In the genomic region with DNA sequence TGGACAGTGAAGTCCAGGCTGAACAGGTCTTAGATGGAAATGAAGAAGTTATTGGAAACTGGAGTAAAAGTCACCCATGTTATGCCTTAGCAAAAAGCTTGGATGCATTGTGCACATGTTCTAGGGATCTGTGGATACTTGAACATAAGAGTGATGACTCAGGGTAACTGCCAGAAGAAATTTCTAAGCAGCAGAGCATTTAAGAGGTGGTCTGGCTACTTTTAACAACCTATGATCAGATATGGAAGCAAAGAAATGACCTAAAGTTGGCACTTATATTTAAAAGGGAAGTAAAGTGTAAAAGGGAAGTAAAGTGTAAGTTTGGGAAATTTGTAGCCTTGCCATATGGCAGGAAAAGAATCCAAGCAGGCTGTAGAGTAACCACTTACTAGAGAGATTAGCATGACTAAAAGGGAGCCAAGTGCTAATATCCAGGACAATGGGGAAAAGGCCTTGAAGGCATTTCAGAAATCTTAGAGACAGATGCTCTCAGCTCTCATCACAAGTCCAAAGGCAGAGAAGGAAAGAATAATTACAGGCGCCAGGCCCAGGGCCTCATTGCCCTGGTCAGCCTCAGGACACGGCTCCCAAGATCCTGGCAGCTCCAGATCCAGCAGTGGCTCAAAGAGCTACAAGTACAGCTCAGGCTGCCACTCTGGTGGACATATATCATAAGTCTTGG, we compare ENCODE assay signal across 1 cellular context.
TF ChIP-seq lines count a peak whose summit lies in the region.

No MANE protein-coding gene starts in this region.

TF ChIP-seq in H1, 55 proteins besides CTCF, POLR2A, EP300 and RAD21:
- TF ChIP-seq TEAD4 (IDR thresholded peaks at IDR 0.05; ENCODE audit: low read depth, low read length) (peak; percentile 56; the same call in 1 of the 2 replicates), SRF (IDR thresholded peaks at IDR 0.05; ENCODE audit: low read depth, low read length) (no peak), SP1 (IDR thresholded peaks at IDR 0.05; ENCODE audit: low read depth, low read length) (0 out of 2 replicates have a peak, but pooled peaks have one; percentile 26), CTBP2 (IDR thresholded peaks at IDR 0.05; ENCODE audit: borderline replicate concordance, insufficient read depth, insufficient read length, low read length) (peak; percentile 40), CHD2 (IDR thresholded peaks at IDR 0.05; ENCODE audit: low read length) (0 out of 2 replicates have a peak, but pooled peaks have one; percentile 31), JUND (IDR thresholded peaks at IDR 0.05; ENCODE audit: low read length) (no peak), POU5F1 (IDR thresholded peaks at IDR 0.05; ENCODE audit: low read depth, low read length) (0 out of 2 replicates have a peak, but pooled peaks have one; percentile 36), NANOG (IDR thresholded peaks at IDR 0.05; ENCODE audit: insufficient read depth, low read depth, low read length, poor library complexity, severe bottlenecking) (peak; percentile 80), MAFK (IDR thresholded peaks at IDR 0.05; ENCODE audit: low read depth, low read length) (peak; percentile 36; the same call in 1 of the 2 replicates), TCF12 (IDR thresholded peaks at IDR 0.05; ENCODE audit: low read depth, low read length) (0 out of 2 replicates have a peak, but pooled peaks have one; percentile 70)
- TF ChIP-seq, protein P1, sequence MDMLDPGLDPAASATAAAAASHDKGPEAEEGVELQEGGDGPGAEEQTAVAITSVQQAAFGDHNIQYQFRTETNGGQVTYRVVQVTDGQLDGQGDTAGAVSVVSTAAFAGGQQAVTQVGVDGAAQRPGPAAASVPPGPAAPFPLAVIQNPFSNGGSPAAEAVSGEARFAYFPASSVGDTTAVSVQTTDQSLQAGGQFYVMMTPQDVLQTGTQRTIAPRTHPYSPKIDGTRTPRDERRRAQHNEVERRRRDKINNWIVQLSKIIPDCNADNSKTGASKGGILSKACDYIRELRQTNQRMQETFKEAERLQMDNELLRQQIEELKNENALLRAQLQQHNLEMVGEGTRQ (IDR thresholded peaks at IDR 0.05; ENCODE audit: low read length) = no peak
- TF ChIP-seq, protein P2, sequence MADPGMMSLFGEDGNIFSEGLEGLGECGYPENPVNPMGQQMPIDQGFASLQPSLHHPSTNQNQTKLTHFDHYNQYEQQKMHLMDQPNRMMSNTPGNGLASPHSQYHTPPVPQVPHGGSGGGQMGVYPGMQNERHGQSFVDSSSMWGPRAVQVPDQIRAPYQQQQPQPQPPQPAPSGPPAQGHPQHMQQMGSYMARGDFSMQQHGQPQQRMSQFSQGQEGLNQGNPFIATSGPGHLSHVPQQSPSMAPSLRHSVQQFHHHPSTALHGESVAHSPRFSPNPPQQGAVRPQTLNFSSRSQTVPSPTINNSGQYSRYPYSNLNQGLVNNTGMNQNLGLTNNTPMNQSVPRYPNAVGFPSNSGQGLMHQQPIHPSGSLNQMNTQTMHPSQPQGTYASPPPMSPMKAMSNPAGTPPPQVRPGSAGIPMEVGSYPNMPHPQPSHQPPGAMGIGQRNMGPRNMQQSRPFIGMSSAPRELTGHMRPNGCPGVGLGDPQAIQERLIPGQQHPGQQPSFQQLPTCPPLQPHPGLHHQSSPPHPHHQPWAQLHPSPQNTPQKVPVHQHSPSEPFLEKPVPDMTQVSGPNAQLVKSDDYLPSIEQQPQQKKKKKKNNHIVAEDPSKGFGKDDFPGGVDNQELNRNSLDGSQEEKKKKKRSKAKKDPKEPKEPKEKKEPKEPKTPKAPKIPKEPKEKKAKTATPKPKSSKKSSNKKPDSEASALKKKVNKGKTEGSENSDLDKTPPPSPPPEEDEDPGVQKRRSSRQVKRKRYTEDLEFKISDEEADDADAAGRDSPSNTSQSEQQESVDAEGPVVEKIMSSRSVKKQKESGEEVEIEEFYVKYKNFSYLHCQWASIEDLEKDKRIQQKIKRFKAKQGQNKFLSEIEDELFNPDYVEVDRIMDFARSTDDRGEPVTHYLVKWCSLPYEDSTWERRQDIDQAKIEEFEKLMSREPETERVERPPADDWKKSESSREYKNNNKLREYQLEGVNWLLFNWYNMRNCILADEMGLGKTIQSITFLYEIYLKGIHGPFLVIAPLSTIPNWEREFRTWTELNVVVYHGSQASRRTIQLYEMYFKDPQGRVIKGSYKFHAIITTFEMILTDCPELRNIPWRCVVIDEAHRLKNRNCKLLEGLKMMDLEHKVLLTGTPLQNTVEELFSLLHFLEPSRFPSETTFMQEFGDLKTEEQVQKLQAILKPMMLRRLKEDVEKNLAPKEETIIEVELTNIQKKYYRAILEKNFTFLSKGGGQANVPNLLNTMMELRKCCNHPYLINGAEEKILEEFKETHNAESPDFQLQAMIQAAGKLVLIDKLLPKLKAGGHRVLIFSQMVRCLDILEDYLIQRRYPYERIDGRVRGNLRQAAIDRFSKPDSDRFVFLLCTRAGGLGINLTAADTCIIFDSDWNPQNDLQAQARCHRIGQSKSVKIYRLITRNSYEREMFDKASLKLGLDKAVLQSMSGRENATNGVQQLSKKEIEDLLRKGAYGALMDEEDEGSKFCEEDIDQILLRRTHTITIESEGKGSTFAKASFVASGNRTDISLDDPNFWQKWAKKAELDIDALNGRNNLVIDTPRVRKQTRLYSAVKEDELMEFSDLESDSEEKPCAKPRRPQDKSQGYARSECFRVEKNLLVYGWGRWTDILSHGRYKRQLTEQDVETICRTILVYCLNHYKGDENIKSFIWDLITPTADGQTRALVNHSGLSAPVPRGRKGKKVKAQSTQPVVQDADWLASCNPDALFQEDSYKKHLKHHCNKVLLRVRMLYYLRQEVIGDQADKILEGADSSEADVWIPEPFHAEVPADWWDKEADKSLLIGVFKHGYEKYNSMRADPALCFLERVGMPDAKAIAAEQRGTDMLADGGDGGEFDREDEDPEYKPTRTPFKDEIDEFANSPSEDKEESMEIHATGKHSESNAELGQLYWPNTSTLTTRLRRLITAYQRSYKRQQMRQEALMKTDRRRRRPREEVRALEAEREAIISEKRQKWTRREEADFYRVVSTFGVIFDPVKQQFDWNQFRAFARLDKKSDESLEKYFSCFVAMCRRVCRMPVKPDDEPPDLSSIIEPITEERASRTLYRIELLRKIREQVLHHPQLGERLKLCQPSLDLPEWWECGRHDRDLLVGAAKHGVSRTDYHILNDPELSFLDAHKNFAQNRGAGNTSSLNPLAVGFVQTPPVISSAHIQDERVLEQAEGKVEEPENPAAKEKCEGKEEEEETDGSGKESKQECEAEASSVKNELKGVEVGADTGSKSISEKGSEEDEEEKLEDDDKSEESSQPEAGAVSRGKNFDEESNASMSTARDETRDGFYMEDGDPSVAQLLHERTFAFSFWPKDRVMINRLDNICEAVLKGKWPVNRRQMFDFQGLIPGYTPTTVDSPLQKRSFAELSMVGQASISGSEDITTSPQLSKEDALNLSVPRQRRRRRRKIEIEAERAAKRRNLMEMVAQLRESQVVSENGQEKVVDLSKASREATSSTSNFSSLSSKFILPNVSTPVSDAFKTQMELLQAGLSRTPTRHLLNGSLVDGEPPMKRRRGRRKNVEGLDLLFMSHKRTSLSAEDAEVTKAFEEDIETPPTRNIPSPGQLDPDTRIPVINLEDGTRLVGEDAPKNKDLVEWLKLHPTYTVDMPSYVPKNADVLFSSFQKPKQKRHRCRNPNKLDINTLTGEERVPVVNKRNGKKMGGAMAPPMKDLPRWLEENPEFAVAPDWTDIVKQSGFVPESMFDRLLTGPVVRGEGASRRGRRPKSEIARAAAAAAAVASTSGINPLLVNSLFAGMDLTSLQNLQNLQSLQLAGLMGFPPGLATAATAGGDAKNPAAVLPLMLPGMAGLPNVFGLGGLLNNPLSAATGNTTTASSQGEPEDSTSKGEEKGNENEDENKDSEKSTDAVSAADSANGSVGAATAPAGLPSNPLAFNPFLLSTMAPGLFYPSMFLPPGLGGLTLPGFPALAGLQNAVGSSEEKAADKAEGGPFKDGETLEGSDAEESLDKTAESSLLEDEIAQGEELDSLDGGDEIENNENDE (IDR thresholded peaks at IDR 0.05; ENCODE audit: insufficient replicate concordance, low read length) = peak; percentile 58
